ENCODE assay signal across 10 cellular contexts in genomic region chr3:183638092-183638644, GRCh38. TPM values are rescaled to one million over a fixed set of nuclear protein-coding genes. Genes with fewer than 3 reads are reported as not detected.
A peak's percentile ranks its signal among the peaks of the same experiment; 100 is the strongest.
DNase-seq lines count a peak whose midpoint lies in the region; ATAC-seq, FAIRE-seq and TF ChIP-seq lines count a peak whose summit lies in the region.
"Had no signal": no experiment of that assay in that cellular context is flagged by ENCODE, and none has a peak within 500 bp of the region (broad histone marks: within the 10 kb centered on the region; RNA-seq: fewer than 3 reads in every experiment).

No MANE protein-coding gene starts in this region.

- WGBS in A549 (ENCODE audit: missing lambda C conversion rate) = 73% methylated on average over 5 of the region's 5 CpGs

- no peak for ATAC-seq in A549

- H3K27me3 Mint-ChIP-seq in Calu3 (ENCODE audit: unreplicated experiment) = no peaks in the 10 kb centered on the region
- no peaks in the 10 kb centered on the region for H3K27me3 Mint-ChIP-seq in activated naive CD8-positive, alpha-beta T cell
- no peaks in the 10 kb centered on the region for H3K27me3 Mint-ChIP-seq in mesothelial cell of epicardium (ENCODE audit: low read depth)

- TF ChIP-seq RAD21 in A549 (conservative IDR thresholded peaks at IDR 0.05 in 1 of 2, IDR thresholded peaks at IDR 0.05 in 1 of 2) = no peak

- peaks cover 21% of the 10 kb centered on the region for H3K4me1 Mint-ChIP-seq in Calu3 (ENCODE audit: low read depth, unreplicated experiment)
- H3K4me1 Mint-ChIP-seq in activated naive CD8-positive, alpha-beta T cell (ENCODE audit: low read depth) = peaks cover 46% of the 10 kb centered on the region
- peaks cover 22% of the 10 kb centered on the region for H3K4me1 Mint-ChIP-seq in mesothelial cell of epicardium

- H3K4me3 ChIP-seq in A549 = no peak overlapping the region

- H3K27ac ChIP-seq in A549 = no peak overlapping the region

- no peak for TF ChIP-seq EP300 in A549 (IDR thresholded peaks at IDR 0.05)

- DNase-seq in A549 (ENCODE audit: low read depth in 1 of 2, low spot score in 1 of 2) (no peak), Calu3 (no peak), mesothelial cell of epicardium (ENCODE audit: low spot score in 2 of 2, unreplicated experiment in 2 of 2) (no peak), cerebellum (ENCODE audit: low spot score) (no peak), RCC 7860 (ENCODE audit: low spot score) (no peak), NCI-H187 treated with DMSO at 0.1 percent for 48 hours (lab: John Stamatoyannopoulos, UW) (no peak), NCI-H1694 (lab: John Stamatoyannopoulos, UW) (no peak)
- DNase-seq: NCI-H146, small intestine had no signal

- CTCF ChIA-PET in A549 (lab: Yijun Ruan, JAX) = no interaction called here
- CTCF ChIA-PET in Calu3 (lab: Charles Lee) = interaction anchor here (0.6 to 1.7 kb wide), 4 partner anchors 9 to 295 kb away, joined by 4 to 6 read pairs (median 4); partner anchors contain the start of gene YEATS2

- TF ChIP-seq CTCF in A549 (IDR thresholded peaks at IDR 0.05) (no peak), Calu3 (IDR thresholded peaks at IDR 0.05; ENCODE audit: unreplicated experiment) (no peak), mesothelial cell of epicardium (IDR thresholded peaks at IDR 0.05; ENCODE audit: unreplicated experiment) (no peak)

- POLR2A ChIA-PET in A549 (lab: Yijun Ruan, JAX) = no interaction called here

- intact Hi-C loops in Calu3 (cut with micrococcal nuclease; ENCODE audit: unreplicated experiment) = loop anchor here (5.0 to 10.0 kb wide), 2 partner anchors 143 to 171 kb away; no protein-coding TSS in a partner anchor

- no peak for TF ChIP-seq POLR2A in A549 (IDR thresholded peaks at IDR 0.05; ENCODE audit: low read length)

- no peak overlapping the region for H3K4me2 ChIP-seq in A549

- FAIRE-seq in A549 (lab: Jason Lieb, UNC) (no peak), RCC 7860 (lab: Jason Lieb, UNC) (no peak)
- FAIRE-seq: small intestine had no signal

- H3K4me3 Mint-ChIP-seq in Calu3 (ENCODE audit: low read depth, unreplicated experiment) = peak overlapping the region; percentile 99
- H3K4me3 Mint-ChIP-seq in activated naive CD8-positive, alpha-beta T cell = peak overlapping the region; percentile 92
- H3K4me3 Mint-ChIP-seq in mesothelial cell of epicardium = peak overlapping the region; percentile 90

- H3K9me3 ChIP-seq in A549 = no peaks in the 10 kb centered on the region

- peaks cover 4% of the 10 kb centered on the region; the same call in 1 of the 3 replicates for H3K4me1 ChIP-seq in A549

- H3K27ac Mint-ChIP-seq in Calu3 (ENCODE audit: unreplicated experiment) (peak overlapping the region; percentile 85), mesothelial cell of epicardium (peak overlapping the region; percentile 95)
- H3K27ac Mint-ChIP-seq in activated naive CD8-positive, alpha-beta T cell = peak overlapping the region; percentile 94

- H3K9me3 Mint-ChIP-seq in Calu3 (ENCODE audit: low read depth, unreplicated experiment) (no peaks in the 10 kb centered on the region), mesothelial cell of epicardium (no peaks in the 10 kb centered on the region)
- H3K9me3 Mint-ChIP-seq in activated naive CD8-positive, alpha-beta T cell (ENCODE audit: low read depth) = no peaks in the 10 kb centered on the region

- H3K36me3 Mint-ChIP-seq in Calu3 (ENCODE audit: insufficient read depth, unreplicated experiment) (peaks cover 37% of the 10 kb centered on the region), mesothelial cell of epicardium (peaks cover 8% of the 10 kb centered on the region)
- H3K36me3 Mint-ChIP-seq in activated naive CD8-positive, alpha-beta T cell = peaks cover 6% of the 10 kb centered on the region

- no TSS peak for BruUV-seq in Calu3 (replicated peaks; lab: Mats Ljungman, UMichigan)

TF ChIP-seq in A549, 52 proteins besides CTCF, POLR2A, EP300 and RAD21:
- TF ChIP-seq POLR2AphosphoS2 (conservative IDR thresholded peaks at IDR 0.05; ENCODE audit: low read length) (no peak), FOSB (CRISPR knock-in tag; IDR thresholded peaks at IDR 0.05) (no peak), CHD2 (IDR thresholded peaks at IDR 0.05; ENCODE audit: low read length, partially characterized antibody) (no peak), HOXB5 (CRISPR knock-in tag; IDR thresholded peaks at IDR 0.05) (no peak), HEYL (CRISPR knock-in tag; IDR thresholded peaks at IDR 0.05) (no peak), MAFK (IDR thresholded peaks at IDR 0.05; ENCODE audit: partially characterized antibody) (peak; percentile 37)

RNA-seq across cellular contexts. Expression of gene KLHL24, which starts 2.7 kb away (rescaled TPM):
- 10.9 and 11.9 TPM in 2 replicates for polyA plus RNA-seq in A549 (2011; rRNA removed)
- polyA plus RNA-seq in A549 (2012; cell fraction: cytosol; rRNA removed) = 1.3 and 2.1 TPM in 2 replicates
- polyA plus RNA-seq in A549 (2012; cell fraction: nucleus; rRNA removed) = 2.2 and 2.5 TPM in 2 replicates
- polyA plus RNA-seq in A549 (2017; fragmentation: RNase III; extraction: RNeasy Plus Mini Kit Qiagen cat#74134 plus additional on column Dnase treatment) = 2.7 to 4.0 TPM (median 3.6 TPM) in 3 replicates
- 11.9 and 17.9 TPM in 2 replicates for polyA minus RNA-seq in A549 (2011; rRNA and poly(A)+ RNA removed)
- total RNA-seq in Calu3 (2022) = 38.2 and 42.7 TPM in 2 replicates
- total RNA-seq in mesothelial cell of epicardium = 112 to 114 TPM (median 114 TPM) in 3 replicates
- total RNA-seq in cerebellum = 138 TPM

RNA-seq across cellular contexts. Expression of gene YEATS2, which starts 59.4 kb away (rescaled TPM):
- 15.3 and 17.4 TPM in 2 replicates for polyA plus RNA-seq in A549 (2011; rRNA removed)
- 10.4 and 12.8 TPM in 2 replicates for polyA plus RNA-seq in A549 (2012; cell fraction: cytosol; rRNA removed)
- polyA plus RNA-seq in A549 (2012; cell fraction: nucleus; rRNA removed) = 15.7 and 17.8 TPM in 2 replicates
- 11.2 to 12.6 TPM (median 11.9 TPM) in 3 replicates for polyA plus RNA-seq in A549 (2017; fragmentation: RNase III; extraction: RNeasy Plus Mini Kit Qiagen cat#74134 plus additional on column Dnase treatment)
- 15.6 and 17.0 TPM in 2 replicates for polyA minus RNA-seq in A549 (2011; rRNA and poly(A)+ RNA removed)
- 54.6 and 57.4 TPM in 2 replicates for total RNA-seq in Calu3 (2022)
- total RNA-seq in mesothelial cell of epicardium = 65.5 to 72.7 TPM (median 66.0 TPM) in 3 replicates
- total RNA-seq in cerebellum = 55.0 TPM
